In genomic region chr3:28348286-28348636, GRCh38 we compare ENCODE assay signal across 8 cellular contexts. TPM values are rescaled to one million over a fixed set of nuclear protein-coding genes. Genes with fewer than 3 reads are reported as not detected.
DNase-seq lines count a peak whose midpoint lies in the region; ATAC-seq, FAIRE-seq and TF ChIP-seq lines count a peak whose summit lies in the region.

No MANE protein-coding gene starts in this region.

- ATAC-seq in HG03575 (IDR thresholded peaks at IDR 0.05; ENCODE audit: extremely low read depth, insufficient number of reproducible peaks, low FRiP score, unreplicated experiment) (peak; percentile 40), left lobe of liver (peak; percentile 82), HG02852 (IDR thresholded peaks at IDR 0.05; ENCODE audit: unreplicated experiment) (no peak)

- H3K27ac Mint-ChIP-seq in brain = peak overlapping the region; percentile 98 to 99 (median 99)

- TF ChIP-seq CTCF in GM12864 (IDR thresholded peaks at IDR 0.05; ENCODE audit: low read depth, low read length, missing control alignments) = no peak
- no peak for TF ChIP-seq CTCF in brain (conservative IDR thresholded peaks at IDR 0.05)

- peaks cover 15% of the 10 kb centered on the region for H3K27me3 Mint-ChIP-seq in brain

- H3K9me3 Mint-ChIP-seq in brain = peaks cover 11 to 19% (median 12%) of the 10 kb centered on the region in 5 experiments

- peak overlapping the region; percentile 72 for H3K4me3 ChIP-seq in GM12864 (ENCODE audit: low read depth, low read length)

- H3K4me1 Mint-ChIP-seq in brain = peaks cover 62% of the 10 kb centered on the region

- H3K36me3 Mint-ChIP-seq in brain = peaks cover 23% of the 10 kb centered on the region

- FAIRE-seq in urothelium cell line (lab: Jason Lieb, UNC) = no peak
- FAIRE-seq in frontal cortex (lab: Jason Lieb, UNC) = no peak

- H3K4me3 Mint-ChIP-seq in brain = peak overlapping the region; percentile 94 to 99 (median 97)

- DNase-seq in GM12864 (ENCODE audit: low read depth) (no peak), left lobe of liver (ENCODE audit: low spot score) (no peak), superior temporal gyrus (ENCODE audit: extremely low spot score) (peak; percentile 53), urothelium cell line (ENCODE audit: low spot score) (no peak), frontal cortex (ENCODE audit: low spot score in 2 of 2) (no peak)

RNA-seq across cellular contexts. Expression of gene ZCWPW2, which starts 0.3 kb away (rescaled TPM):
- polyA plus RNA-seq in brain (ENCODE audit: insufficient read depth, low read depth, low replicate concordance) = 0.20 TPM
- total RNA-seq in left lobe of liver (0.30 TPM), frontal cortex (4.9 TPM)

RNA-seq across cellular contexts. Expression of gene AZI2, which starts 0.4 kb away (rescaled TPM):
- polyA plus RNA-seq in brain (ENCODE audit: insufficient read depth, low read depth, low replicate concordance) = 11.0 TPM
- total RNA-seq in left lobe of liver = 30.3 TPM
- 51.0 TPM for total RNA-seq in frontal cortex
